Comparison of ENCODE assay signal across 9 cellular contexts in genomic region chr14:58752782-58753181, GRCh38.
DNase-seq lines count a peak whose midpoint lies in the region; ATAC-seq and TF ChIP-seq lines count a peak whose summit lies in the region.
"Had no signal": no experiment of that assay in that cellular context is flagged by ENCODE, and none has a peak within 500 bp of the region (broad histone marks: within the 10 kb centered on the region; RNA-seq: fewer than 3 reads in every experiment).

No MANE protein-coding gene starts in this region.

- TF ChIP-seq POLR2A in esophagus muscularis mucosa (IDR thresholded peaks at IDR 0.05; ENCODE audit: low read depth): no peak

- DNase-seq in NCI-H748 (lab: John Stamatoyannopoulos, UW; ENCODE audit: unreplicated experiment) (peak; percentile 61), NCI-H748 treated with DMSO at 0.1 percent for 48 hours (lab: John Stamatoyannopoulos, UW) (no peak), esophagus muscularis mucosa (ENCODE audit: extremely low spot score) (no peak), aorta (peak; percentile 93)
- no peak for DNase-seq in effector memory CD4-positive, alpha-beta T cell
- DNase-seq: activated CD4-positive, alpha-beta T cell treated with anti-CD3 and anti-CD28 coated beads for 4 hours had no signal

- peak; percentile 78 for ATAC-seq in aorta (ENCODE audit: low FRiP score)
- ATAC-seq in GM18870 (IDR thresholded peaks at IDR 0.05; ENCODE audit: unreplicated experiment): no peak
- ATAC-seq in HG02884 (IDR thresholded peaks at IDR 0.05; ENCODE audit: unreplicated experiment): no peak

- no peak for TF ChIP-seq CTCF in esophagus muscularis mucosa (IDR thresholded peaks at IDR 0.05)

- H3K27ac ChIP-seq in esophagus muscularis mucosa (replicated peaks in 1 of 4): peak overlapping the region; percentile 8 to 49 (median 42)
- peak overlapping the region; percentile 3 for H3K27ac ChIP-seq in muscle layer of duodenum (ENCODE audit: low read length)
- H3K27ac ChIP-seq in aorta (ENCODE audit: low read depth in 1 of 2, low read length in 2 of 2): peak overlapping the region in 1 of 2 donors; percentile 17
- H3K27ac ChIP-seq in effector memory CD4-positive, alpha-beta T cell (ENCODE audit: insufficient read depth, low read length, poor library complexity, severe bottlenecking): no peak overlapping the region

- H3K4me1 ChIP-seq in esophagus muscularis mucosa (peaks cover 18 to 44% (median 32%) of the 10 kb centered on the region in 4 donors), muscle layer of duodenum (ENCODE audit: control insufficient read depth in 1 of 2, insufficient read depth in 2 of 2, low read length in 2 of 2) (peaks cover 20 to 35% of the 10 kb centered on the region in 2 donors), aorta (ENCODE audit: control insufficient read depth in 1 of 2, insufficient read depth in 2 of 2, low read length in 2 of 2) (no peaks in the 10 kb centered on the region)
- H3K4me1 ChIP-seq in effector memory CD4-positive, alpha-beta T cell (ENCODE audit: control insufficient read depth, insufficient read depth, low read length, poor library complexity, severe bottlenecking): no peaks in the 10 kb centered on the region

- H3K36me3 ChIP-seq in esophagus muscularis mucosa (no peaks in the 10 kb centered on the region), muscle layer of duodenum (ENCODE audit: control insufficient read depth in 1 of 2, insufficient read depth in 2 of 2, low read length in 2 of 2) (no peaks in the 10 kb centered on the region), aorta (ENCODE audit: control insufficient read depth in 1 of 2, insufficient read depth in 2 of 2, low read length in 1 of 2) (no peaks in the 10 kb centered on the region)
- no peaks in the 10 kb centered on the region for H3K36me3 ChIP-seq in effector memory CD4-positive, alpha-beta T cell (ENCODE audit: control insufficient read depth, insufficient read depth, low read length)

- TF ChIP-seq EP300 in esophagus muscularis mucosa (IDR thresholded peaks at IDR 0.05): no peak

- intact Hi-C loops in esophagus muscularis mucosa (cut with DNase I) (no loop called here), aorta (cut with DNase I) (no loop called here)

- no peaks in the 10 kb centered on the region for H3K27me3 ChIP-seq in esophagus muscularis mucosa
- H3K27me3 ChIP-seq in muscle layer of duodenum (ENCODE audit: low read depth, low read length): no peaks in the 10 kb centered on the region
- H3K27me3 ChIP-seq in aorta (ENCODE audit: control insufficient read depth in 1 of 2, insufficient read depth in 2 of 2, low read length in 1 of 2): no peaks in the 10 kb centered on the region
- no peaks in the 10 kb centered on the region for H3K27me3 ChIP-seq in effector memory CD4-positive, alpha-beta T cell (replicated peaks; ENCODE audit: control insufficient read depth, insufficient read depth, low read length, poor library complexity, severe bottlenecking)

- H3K4me3 ChIP-seq in esophagus muscularis mucosa: no peak overlapping the region
- H3K4me3 ChIP-seq in muscle layer of duodenum (ENCODE audit: low read depth in 1 of 2, low read length in 2 of 2): no peak overlapping the region
- H3K4me3 ChIP-seq in aorta (ENCODE audit: low read length in 2 of 2): no peak overlapping the region
- no peak overlapping the region for H3K4me3 ChIP-seq in effector memory CD4-positive, alpha-beta T cell (ENCODE audit: insufficient read depth, low read depth, low read length, poor library complexity, severe bottlenecking)

- H3K9me3 ChIP-seq in esophagus muscularis mucosa (no peaks in the 10 kb centered on the region), muscle layer of duodenum (ENCODE audit: control insufficient read depth in 1 of 2, low read length in 2 of 2) (no peaks in the 10 kb centered on the region), aorta (ENCODE audit: control insufficient read depth, low read length) (no peaks in the 10 kb centered on the region)
- H3K9me3 ChIP-seq in effector memory CD4-positive, alpha-beta T cell (ENCODE audit: control insufficient read depth, low read length): no peaks in the 10 kb centered on the region

- WGBS in esophagus muscularis mucosa: 43% methylated on average over 9 of the region's 9 CpGs
- 0 to 2% methylated on average over 9 of the region's 9 CpGs for whole genome bisulfite sequencing in aorta, 2 donors

Comparison
In these comparisons a context has a peak if more than half of its experiments do, and no peak if none do; other contexts are left out.
1. DNase-seq: peak in NCI-H748 (single experiment) and aorta (2 of 2); none in NCI-H748 treated with DMSO at 0.1 percent for 48 hours (single experiment), esophagus muscularis mucosa (single experiment) and effector memory CD4-positive, alpha-beta T cell (0 of 3).